Comparison of ENCODE assay signal across 8 cellular contexts in the genomic region with DNA sequence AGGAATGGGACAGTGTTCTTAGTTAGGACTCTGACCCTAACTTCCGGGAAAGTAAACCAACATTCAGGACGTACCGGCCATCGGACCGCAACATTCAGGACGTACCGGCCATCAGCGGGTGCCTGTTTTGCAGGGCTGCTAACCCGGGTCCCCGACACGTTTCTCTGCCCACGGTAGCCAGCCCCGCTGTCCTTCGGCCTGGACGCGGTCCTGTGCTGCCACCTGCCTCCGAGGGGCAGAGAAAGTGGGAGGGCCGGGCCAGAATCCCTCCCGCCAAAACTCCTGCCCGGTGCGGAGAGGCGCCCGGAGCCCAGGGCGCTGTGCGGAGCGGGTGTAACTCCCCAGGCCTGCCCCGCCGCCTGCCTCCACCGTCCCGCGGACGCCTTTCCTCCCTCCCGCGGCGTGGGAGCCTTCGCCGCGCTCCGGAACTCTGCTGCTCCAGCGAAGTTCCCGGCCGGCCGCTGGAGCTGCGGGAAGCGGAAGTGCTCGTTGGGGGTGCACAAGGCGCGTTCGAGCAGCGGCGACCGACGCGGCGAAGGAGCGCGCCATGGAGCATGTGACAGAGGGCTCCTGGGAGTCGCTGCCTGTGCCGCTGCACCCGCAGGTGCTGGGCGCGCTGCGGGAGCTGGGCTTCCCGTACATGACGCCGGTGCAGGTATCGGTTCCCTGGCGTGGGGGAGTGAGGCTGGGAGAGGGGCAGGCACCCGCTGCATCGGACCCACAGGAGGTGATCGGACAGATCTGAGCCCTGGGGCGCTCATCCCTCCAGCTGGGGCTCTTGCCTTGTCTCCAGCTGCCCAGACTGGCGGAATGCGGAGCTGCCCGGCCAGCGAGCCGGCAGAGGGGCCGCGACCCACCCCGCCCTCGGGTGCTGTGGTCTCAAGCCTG. TPM values are rescaled to one million over a fixed set of nuclear protein-coding genes. Genes with fewer than 3 reads are reported as not detected.
DNase-seq lines count a peak whose midpoint lies in the region; ATAC-seq and TF ChIP-seq lines count a peak whose summit lies in the region.

DDX55 (plus strand) TSS at position 498 of the 888 bp plus-strand sequence; CDS start at position 548, 50 bp downstream.

- in situ Hi-C loops in GM13976 (cut with MboI; ENCODE audit: low sequenced_read_pairs, unreplicated experiment), result no loop called here

- H3K36me3 ChIP-seq in ascending aorta, result peaks cover 26 to 40% of the 10 kb centered on the region in 2 donors

- DNase-seq in GM13976 (ENCODE audit: low spot score), result peak; percentile 92
- DNase-seq in NCI-H128 (lab: John Stamatoyannopoulos, UW; ENCODE audit: unreplicated experiment), result peak; percentile 74
- DNase-seq in ascending aorta (ENCODE audit: low spot score in 2 of 2), result peak in 1 of 2 donors; percentile 88
- DNase-seq in hepatic stellate cell (ENCODE audit: low spot score), result peak; percentile 82
- peak; percentile 50 for DNase-seq in retinal pigment epithelial cell (ENCODE audit: low read depth)
- no peak for DNase-seq in cortex of kidney (lab: John Stamatoyannopoulos, UW)

- no peaks in the 10 kb centered on the region for H3K27me3 ChIP-seq in ascending aorta

- H3K4me1 ChIP-seq in ascending aorta, result peaks cover 0 to 8% of the 10 kb centered on the region in 2 donors

- peak; percentile 26 for TF ChIP-seq CTCF in GM13976 (IDR thresholded peaks at IDR 0.05; ENCODE audit: borderline replicate concordance, control extremely low read depth, extremely low read depth, insufficient read depth, missing control alignments)
- peak; percentile 52 to 77 (median 68) for TF ChIP-seq CTCF in ascending aorta (IDR thresholded peaks at IDR 0.05)
- peak; percentile 49 for TF ChIP-seq CTCF in retinal pigment epithelial cell (conservative IDR thresholded peaks at IDR 0.05; ENCODE audit: low read depth, low read length)

- intact Hi-C loops in T-helper 2 cell treated with Interferon-gamma antibody and Interleukin-4, amounts not matched to agents 100 ng/mL and 5 ng/mL, for 36 hours (cut with micrococcal nuclease), result loop anchor here (1.0 to 5.0 kb wide), 5 partner anchors 18 to 628 kb away; partner anchors contain the start of genes CDK2AP1, EIF2B1, GTF2H3 and SNRNP35
- intact Hi-C loops in ascending aorta (cut with DNase I), result loop anchor here (1.0 to 2.0 kb wide), 2 partner anchors 31 to 331 kb away; partner anchors contain the start of genes CDK2AP1, EIF2B1 and GTF2H3

- peak within 1 kb of the TSS; percentile 70 to 87 for H3K27ac ChIP-seq in ascending aorta

- ATAC-seq in HG02678 (IDR thresholded peaks at IDR 0.05; ENCODE audit: unreplicated experiment), result peak; percentile 90

- H3K4me3 ChIP-seq in ascending aorta (peak within 1 kb of the TSS; percentile 75 to 89), retinal pigment epithelial cell (ENCODE audit: low read length) (peak within 1 kb of the TSS; percentile 96)

- no peaks in the 10 kb centered on the region for H3K9me3 ChIP-seq in ascending aorta

RNA-seq across cellular contexts. Expression of gene DDX55, which starts in this region (rescaled TPM):
- total RNA-seq in T-helper 2 cell treated with Interferon-gamma antibody and Interleukin-4, amounts not matched to agents 100 ng/mL and 5 ng/mL, for 36 hours, result 44.7 and 46.8 TPM in 2 replicates
- total RNA-seq in ascending aorta, result 26.6 TPM
